Comparison of ENCODE assay signal across 31 cellular contexts in the genomic region with DNA sequence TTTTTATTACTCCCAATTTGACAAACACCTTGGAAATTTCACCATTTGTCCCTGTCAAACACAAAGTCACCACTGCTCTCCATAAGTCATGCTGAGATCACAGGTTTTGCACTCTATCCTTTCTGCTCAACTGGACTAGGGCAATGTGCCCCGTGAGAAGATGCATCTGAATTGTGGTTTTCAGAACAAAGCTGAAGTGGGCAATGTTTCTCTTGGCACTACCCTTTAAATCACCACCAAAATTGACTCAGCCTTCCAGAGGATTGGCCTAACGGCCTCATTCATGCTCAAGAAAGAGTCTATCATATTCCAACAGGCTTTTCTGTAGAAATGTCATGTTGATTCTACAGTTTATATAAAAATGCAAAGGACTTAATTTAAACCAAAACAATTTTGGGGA.
DNase-seq lines count a peak whose midpoint lies in the region; ATAC-seq and TF ChIP-seq lines count a peak whose summit lies in the region.
"Had no signal": no experiment of that assay in that cellular context is flagged by ENCODE, and none has a peak within 500 bp of the region (broad histone marks: within the 10 kb centered on the region; RNA-seq: fewer than 3 reads in every experiment).

No MANE protein-coding gene starts in this region.

- H3K27me3 Mint-ChIP-seq in WTC11 (ENCODE audit: low read depth): no peaks in the 10 kb centered on the region
- H3K27me3 Mint-ChIP-seq: activated naive CD8-positive, alpha-beta T cell had no signal

- H3K4me1 Mint-ChIP-seq in WTC11: no peaks in the 10 kb centered on the region
- H3K4me1 Mint-ChIP-seq: activated B cell treated with CpG ODN at 0.5 μM for 24 hours; nephron progenitor cell; stimulated activated naive B cell treated with anti-CD40 and anti-IgM and Interleukin-4, amounts not matched to agents 10 μg/mL and 1 μg/mL and 100 μg/mL, for 72 hours had no signal

- CTCF ChIA-PET in WTC11 (lab: Charles Lee): no interaction called here

- H3K9me3 Mint-ChIP-seq in WTC11: peaks cover 12% of the 10 kb centered on the region
- H3K9me3 Mint-ChIP-seq: activated B cell treated with CpG ODN at 0.5 μM for 24 hours; activated T-helper 2 cell treated with anti-CD3 and anti-CD28 coated beads, Interferon-gamma antibody, Interleukin-2, Interleukin-4, amounts not matched to agents 10 μg/mL and 5 μg/mL and 100 μg/mL, durations not matched to agents 14 hours and 24 hours and 36 hours had no signal

- TF ChIP-seq CTCF in fibroblast of the aortic adventitia (IDR thresholded peaks at IDR 0.05; ENCODE audit: insufficient read depth, low read length): no peak
- no peak for TF ChIP-seq CTCF in WTC11 (IDR thresholded peaks at IDR 0.05)
- TF ChIP-seq CTCF in heart right ventricle (IDR thresholded peaks at IDR 0.05): no peak

- H3K9me3 ChIP-seq in SJCRH30 (replicated peaks): no peaks in the 10 kb centered on the region
- peaks cover 0 to 6% (median 0%) of the 10 kb centered on the region in 11 donors for H3K9me3 ChIP-seq in heart right ventricle
- H3K9me3 ChIP-seq: pancreas, uterus had no signal

- H3K4me3 Mint-ChIP-seq in WTC11: no peak overlapping the region
- H3K4me3 Mint-ChIP-seq: activated B cell treated with CpG ODN at 0.5 μM for 24 hours; activated naive CD8-positive, alpha-beta T cell; nephron progenitor cell; stimulated activated naive B cell treated with anti-CD40 and anti-IgM and Interleukin-4, amounts not matched to agents 10 μg/mL and 1 μg/mL and 100 μg/mL, for 72 hours had no signal

- WGBS in heart right ventricle, 2 donors: 75 to 84% methylated on average over 2 of the region's 2 CpGs

- H3K36me3 ChIP-seq in SJCRH30: no peaks in the 10 kb centered on the region
- no peaks in the 10 kb centered on the region for H3K36me3 ChIP-seq in heart right ventricle
- H3K36me3 ChIP-seq: BE2C, pancreas, uterus had no signal

- H3K4me3 ChIP-seq in SJCRH30: peak overlapping the region; percentile 12; the same call in 1 of the 2 replicates
- no peak overlapping the region for H3K4me3 ChIP-seq in fibroblast of the aortic adventitia (ENCODE audit: low read depth, low read length)
- H3K4me3 ChIP-seq in heart right ventricle: no peak overlapping the region
- H3K4me3 ChIP-seq: A549, K562, pancreas, uterus had no signal

- H3K27me3 ChIP-seq in SJCRH30 (no peaks in the 10 kb centered on the region), heart right ventricle (peaks cover 0 to 4% (median 0%) of the 10 kb centered on the region in 7 donors)
- H3K27me3 ChIP-seq: pancreas, uterus had no signal

- H3K27ac ChIP-seq in SJCRH30: peak overlapping the region; percentile 39
- H3K27ac ChIP-seq in heart right ventricle: no peak overlapping the region
- H3K27ac ChIP-seq: A549, epithelial cell of prostate, pancreas, uterus had no signal

- POLR2A ChIA-PET in WTC11 (lab: Charles Lee): no interaction called here

- no peak overlapping the region for H3K27ac Mint-ChIP-seq in WTC11
- H3K27ac Mint-ChIP-seq: activated B cell treated with CpG ODN at 0.5 μM for 24 hours; activated naive CD8-positive, alpha-beta T cell; activated T-helper 2 cell treated with anti-CD3 and anti-CD28 coated beads, Interferon-gamma antibody, Interleukin-2, Interleukin-4, amounts not matched to agents 10 μg/mL and 5 μg/mL and 100 μg/mL, durations not matched to agents 14 hours and 24 hours and 36 hours; nephron progenitor cell; stimulated activated naive B cell treated with anti-CD40 and anti-IgM and Interleukin-4, amounts not matched to agents 10 μg/mL and 1 μg/mL and 100 μg/mL, for 72 hours had no signal

- DNase-seq in A172 (ENCODE audit: low spot score): peak; percentile 65
- peak; percentile 28 for DNase-seq in HK-2 (ENCODE audit: unreplicated experiment)
- DNase-seq in SJCRH30: peak in 1 of 2 experiments; percentile 45
- DNase-seq in fibroblast of the aortic adventitia (ENCODE audit: low read depth): peak; percentile 11
- no peak for DNase-seq in NCI-H1436 treated with DMSO at 0.1 percent for 48 hours (lab: John Stamatoyannopoulos, UW)
- no peak for DNase-seq in WTC11 (ENCODE audit: low spot score)
- DNase-seq in heart right ventricle: no peak
- DNase-seq: activated B cell treated with CpG ODN at 0.5 μM for 24 hours; activated CD4-positive, alpha-beta T cell treated with anti-CD3 and anti-CD28 coated beads, Interleukin-2, amount 50 U/mL, for 4 hours; activated CD8-positive, alpha-beta memory T cell treated with anti-CD3 and anti-CD28 coated beads, Interleukin-2, amount 50 U/mL, for 4 hours; BE2C; DMS79; HCEC 1CT; hippocampal formation; left ventricle myocardium superior; MV-4-11; NCI-H187; NCI-H345; NCI-H748 treated with DMSO at 0.1 percent for 48 hours; nephron progenitor cell; pancreas; right cardiac atrium; stimulated activated CD4-positive, alpha-beta T cell treated with anti-CD3 and anti-CD28 coated beads, Interleukin-4, amount 100 ng/mL, for 1 hour; stimulated activated naive B cell treated with anti-CD40 and anti-IgM and Interleukin-4, amounts not matched to agents 10 μg/mL and 1 μg/mL and 100 μg/mL, for 72 hours; uterus had no signal

- H3K4me1 ChIP-seq in SJCRH30 (peaks cover 19% of the 10 kb centered on the region), heart right ventricle (no peaks in the 10 kb centered on the region)
- H3K4me1 ChIP-seq: A549, BE2C, pancreas, uterus had no signal

- ATAC-seq in WTC11 (no peak), HG03196 (IDR thresholded peaks at IDR 0.05; ENCODE audit: unreplicated experiment) (no peak), heart right ventricle (no peak)
- ATAC-seq: A549; K562; left ventricle myocardium superior; pancreas; right cardiac atrium; stimulated activated naive B cell treated with anti-CD40 and anti-IgM and Interleukin-4, amounts not matched to agents 10 μg/mL and 1 μg/mL and 100 μg/mL, for 72 hours had no signal

- intact Hi-C loops in heart right ventricle (cut with DNase I): no loop called here

- H3K36me3 Mint-ChIP-seq in WTC11: no peaks in the 10 kb centered on the region
- H3K36me3 Mint-ChIP-seq: activated naive CD8-positive, alpha-beta T cell had no signal

TF ChIP-seq in WTC11, 78 proteins besides CTCF, POLR2A, EP300 and RAD21:
- TF ChIP-seq MYBL2 (CRISPR knock-in tag; IDR thresholded peaks at IDR 0.05): no peak
- no peak for TF ChIP-seq ATF3 (CRISPR knock-in tag; conservative IDR thresholded peaks at IDR 0.05)
- no peak for TF ChIP-seq ZNF219 (CRISPR knock-in tag; IDR thresholded peaks at IDR 0.05; ENCODE audit: borderline replicate concordance)

Comparison
In these comparisons a context has a peak if more than half of its experiments do, and no peak if none do; other contexts are left out.
1. DNase-seq: peak in A172 (single experiment), HK-2 (single experiment) and fibroblast of the aortic adventitia (single experiment); none in NCI-H1436 treated with DMSO at 0.1 percent for 48 hours (single experiment), WTC11 (single experiment) and heart right ventricle (0 of 2).